21 cellular contexts compared by ENCODE assay signal in genomic region chr2:77778917-77779316, GRCh38.
A peak's percentile ranks its signal among the peaks of the same experiment; 100 is the strongest.
DNase-seq lines count a peak whose midpoint lies in the region; ATAC-seq and TF ChIP-seq lines count a peak whose summit lies in the region.
"Had no signal": no experiment of that assay in that cellular context is flagged by ENCODE, and none has a peak within 500 bp of the region (broad histone marks: within the 10 kb centered on the region; RNA-seq: fewer than 3 reads in every experiment).

No MANE protein-coding gene starts in this region.

- no peak overlapping the region for H3K4me3 ChIP-seq in A673 (ENCODE audit: low read depth, low read length, poor library complexity, severe bottlenecking)
- H3K4me3 ChIP-seq: MG63 had no signal

- peak; percentile 18 for DNase-seq in DMS 273 (lab: John Stamatoyannopoulos, UW; ENCODE audit: unreplicated experiment)
- no peak for DNase-seq in DMS 273 treated with DMSO at 0.1 percent for 48 hours (lab: John Stamatoyannopoulos, UW)
- peak; percentile 5 for DNase-seq in A673 (ENCODE audit: low spot score)
- peak; percentile 5 for DNase-seq in M059J (ENCODE audit: low read depth)
- DNase-seq in mesothelial cell of epicardium (ENCODE audit: low spot score in 2 of 2, unreplicated experiment in 2 of 2): no peak
- DNase-seq in SK-N-DZ (ENCODE audit: low spot score): no peak
- DNase-seq: ACHN; Calu3; Kasumi-1; MG63; NCI-H1694; NCI-H2081; NCI-H446; NCI-H526 treated with DMSO at 0.1 percent for 48 hours; NK-92 treated with Interleukin-12 subunit alpha and Interleukin-12 subunit beta, amount 100 ng/mL, for 24 hours; PC-3; T-helper 17 cell had no signal

- no peaks in the 10 kb centered on the region for H3K27me3 Mint-ChIP-seq in mesothelial cell of epicardium (ENCODE audit: low read depth)
- H3K27me3 Mint-ChIP-seq: T-helper 17 cell had no signal

- H3K4me1 Mint-ChIP-seq in mesothelial cell of epicardium: peaks cover 17% of the 10 kb centered on the region
- H3K4me1 Mint-ChIP-seq: T-helper 17 cell had no signal

- no peaks in the 10 kb centered on the region for H3K9me3 ChIP-seq in A673 (ENCODE audit: low read depth, low read length, poor library complexity, severe bottlenecking)
- H3K9me3 ChIP-seq: MG63 had no signal

- no peaks in the 10 kb centered on the region for H3K36me3 ChIP-seq in A673 (ENCODE audit: insufficient read depth, low read length, poor library complexity, severe bottlenecking)
- H3K36me3 ChIP-seq: MG63 had no signal

- H3K27me3 ChIP-seq in A673 (replicated peaks; ENCODE audit: insufficient read depth, low read depth, low read length, poor library complexity): no peaks in the 10 kb centered on the region
- H3K27me3 ChIP-seq: MG63 had no signal

- H3K27ac Mint-ChIP-seq in mesothelial cell of epicardium: peak overlapping the region; percentile 54
- H3K27ac Mint-ChIP-seq: T-helper 17 cell had no signal

- H3K27ac ChIP-seq in A673 (ENCODE audit: low read depth, low read length, poor library complexity, severe bottlenecking): no peak overlapping the region
- H3K27ac ChIP-seq: 22Rv1 had no signal

- no peaks in the 10 kb centered on the region for H3K4me1 ChIP-seq in A673 (ENCODE audit: insufficient read depth, low read length, poor library complexity, severe bottlenecking)

- no peak overlapping the region for H3K4me3 Mint-ChIP-seq in mesothelial cell of epicardium
- H3K4me3 Mint-ChIP-seq: T-helper 17 cell had no signal

- CTCF ChIA-PET in A673 (lab: Charles Lee): no interaction called here

- H3K9me3 Mint-ChIP-seq in mesothelial cell of epicardium: peaks cover 35% of the 10 kb centered on the region

- no TSS peak for BruUV-seq in A673 (replicated peaks; lab: Mats Ljungman, UMichigan)

- no peak for TF ChIP-seq CTCF in A673 (conservative IDR thresholded peaks at IDR 0.05; ENCODE audit: low read depth, low read length)
- no peak for TF ChIP-seq CTCF in mesothelial cell of epicardium (IDR thresholded peaks at IDR 0.05; ENCODE audit: unreplicated experiment)

- ATAC-seq in GM19397 (IDR thresholded peaks at IDR 0.05; ENCODE audit: unreplicated experiment): no peak
- ATAC-seq: HCT116, PC-3, SK-N-SH treated with all-trans-retinoic acid at 6 μM for 48 hours, T-helper 17 cell had no signal

- H3K36me3 Mint-ChIP-seq in mesothelial cell of epicardium: peaks cover 5% of the 10 kb centered on the region

- intact Hi-C loops in A673 (cut with micrococcal nuclease; ENCODE audit: unreplicated experiment): no loop called here

- POLR2A ChIA-PET in A673 (lab: Charles Lee; ENCODE audit: low non-redundant PET): no interaction called here

Comparison
In these comparisons a context has a peak if more than half of its experiments do, and no peak if none do; other contexts are left out.
1. DNase-seq: peak in DMS 273 (single experiment), A673 (single experiment) and M059J (single experiment); none in DMS 273 treated with DMSO at 0.1 percent for 48 hours (single experiment), mesothelial cell of epicardium (0 of 2) and SK-N-DZ (single experiment).